22 cellular contexts compared by ENCODE assay signal in the genomic region with DNA sequence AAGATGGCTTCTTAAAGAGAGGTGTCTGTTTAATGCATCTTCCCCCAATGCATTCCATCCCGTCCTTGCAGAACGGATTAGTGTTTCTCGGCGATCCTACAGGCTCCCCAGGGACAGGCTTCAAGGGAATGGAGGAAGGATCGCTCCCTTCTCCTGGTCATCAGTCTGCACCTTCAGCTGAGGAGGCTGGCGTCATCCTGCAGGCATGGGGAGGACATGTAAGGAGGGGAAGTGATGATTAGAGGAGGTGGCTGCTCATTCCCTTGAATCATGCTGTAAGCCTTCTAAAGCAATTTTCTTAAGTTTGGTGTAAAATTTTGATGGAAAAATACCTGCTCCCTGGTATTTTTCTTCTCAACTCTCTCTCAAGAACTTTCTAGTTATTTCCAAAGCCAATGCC.
DNase-seq lines count a peak whose midpoint lies in the region; ATAC-seq and TF ChIP-seq lines count a peak whose summit lies in the region.
"Had no signal": no experiment of that assay in that cellular context is flagged by ENCODE, and none has a peak within 500 bp of the region (broad histone marks: within the 10 kb centered on the region; RNA-seq: fewer than 3 reads in every experiment).

No MANE protein-coding gene starts in this region.

- no peak overlapping the region for H3K4me3 Mint-ChIP-seq in activated T-cell treated with anti-CD3 and anti-CD28 coated beads, Interleukin-2, amount 50 U/mL, for 24 hours
- peak overlapping the region; percentile 72 for H3K4me3 Mint-ChIP-seq in activated T-helper 1 cell treated with anti-CD3 and anti-CD28 coated beads, Interleukin-12 subunit alpha, Interleukin-12 subunit beta, Interleukin-2, Interleukin-4 antibody, amounts not matched to agents 30 ng/mL and 10 ng/mL and 1 ng/mL, durations not matched to agents 14 hours and 24 hours and 36 hours
- H3K4me3 Mint-ChIP-seq in natural killer cell = peak overlapping the region; percentile 66
- H3K4me3 Mint-ChIP-seq: CD14-positive monocyte had no signal

- H3K4me3 ChIP-seq in HCT116 (replicated peaks in 1 of 2; ENCODE audit: low read depth in 1 of 2, low read length in 2 of 2) = no peak overlapping the region
- H3K4me3 ChIP-seq: esophagus muscularis mucosa, gastrocnemius medialis, ovary had no signal

- intact Hi-C loops in HCT116 (cut with micrococcal nuclease) = no loop called here
- intact Hi-C loops in activated T-helper 1 cell treated with anti-CD3 and anti-CD28 coated beads, Interleukin-12 subunit alpha, Interleukin-12 subunit beta, Interleukin-2, Interleukin-4 antibody, amounts not matched to agents 30 ng/mL and 10 ng/mL and 1 ng/mL, durations not matched to agents 14 hours and 24 hours and 36 hours (cut with micrococcal nuclease) = no loop called here
- intact Hi-C loops in natural killer cell (cut with micrococcal nuclease) = no loop called here
- intact Hi-C loops in Right ventricle myocardium superior (cut with DNase I) = no loop called here

- TF ChIP-seq POLR2A in HCT116 (IDR thresholded peaks at IDR 0.05; ENCODE audit: borderline replicate concordance, extremely low read depth, insufficient read depth, insufficient read length) = no peak

- H3K79me2 ChIP-seq in HCT116 (ENCODE audit: insufficient read depth, low read length) = no peaks in the 10 kb centered on the region

- no peak for TF ChIP-seq RAD21 in HCT116 (IDR thresholded peaks at IDR 0.05; ENCODE audit: low read depth)

- H3K9me2 ChIP-seq in HCT116 (ENCODE audit: insufficient read depth) = no peaks in the 10 kb centered on the region

- peaks cover 12% of the 10 kb centered on the region for H3K4me1 Mint-ChIP-seq in activated T-cell treated with anti-CD3 and anti-CD28 coated beads, Interleukin-2, amount 50 U/mL, for 24 hours (ENCODE audit: low read depth)
- peaks cover 6% of the 10 kb centered on the region for H3K4me1 Mint-ChIP-seq in activated T-helper 1 cell treated with anti-CD3 and anti-CD28 coated beads, Interleukin-12 subunit alpha, Interleukin-12 subunit beta, Interleukin-2, Interleukin-4 antibody, amounts not matched to agents 30 ng/mL and 10 ng/mL and 1 ng/mL, durations not matched to agents 14 hours and 24 hours and 36 hours (ENCODE audit: low read depth)
- H3K4me1 Mint-ChIP-seq in natural killer cell = peaks cover 7 to 16% of the 10 kb centered on the region in 2 donors
- H3K4me1 Mint-ChIP-seq: CD14-positive monocyte, IgD-negative memory B cell had no signal

- no peak for DNase-seq in activated T-cell treated with anti-CD3 and anti-CD28 coated beads, Interleukin-2, amount 50 U/mL, for 24 hours
- DNase-seq in activated T-cell treated with anti-CD3 and anti-CD28 coated beads for 4 hours (no peak), HCT116 (ENCODE audit: low read depth, low spot score) (no peak), natural killer cell (no peak), DMS79 (lab: John Stamatoyannopoulos, UW) (no peak), caudate nucleus (lab: John Stamatoyannopoulos, UW) (no peak), Right ventricle myocardium superior (no peak)
- DNase-seq in activated T-helper 1 cell treated with anti-CD3 and anti-CD28 coated beads, Interleukin-12 subunit alpha, Interleukin-12 subunit beta, Interleukin-2, Interleukin-4 antibody, amounts not matched to agents 30 ng/mL and 10 ng/mL and 1 ng/mL, durations not matched to agents 14 hours and 24 hours and 36 hours (ENCODE audit: low spot score) = no peak
- DNase-seq: activated naive CD4-positive, alpha-beta T cell; DND-41; effector CD8-positive, alpha-beta T cell; gastrocnemius medialis; kidney glomerular epithelial cell; NCI-H146; NCI-H2171 treated with DMSO at 0.1 percent for 48 hours; OCI-M1; ovary; right cardiac atrium; SIG-M5 had no signal

- peak overlapping the region; percentile 82 for H3K27ac Mint-ChIP-seq in activated T-cell treated with anti-CD3 and anti-CD28 coated beads, Interleukin-2, amount 50 U/mL, for 24 hours
- no peak overlapping the region for H3K27ac Mint-ChIP-seq in activated T-helper 1 cell treated with anti-CD3 and anti-CD28 coated beads, Interleukin-12 subunit alpha, Interleukin-12 subunit beta, Interleukin-2, Interleukin-4 antibody, amounts not matched to agents 30 ng/mL and 10 ng/mL and 1 ng/mL, durations not matched to agents 14 hours and 24 hours and 36 hours
- peak overlapping the region; percentile 44 for H3K27ac Mint-ChIP-seq in natural killer cell
- H3K27ac Mint-ChIP-seq: CD14-positive monocyte had no signal

- RAD21 ChIA-PET in HCT116 (lab: Charles Lee; ENCODE audit: low non-redundant PET in 1 of 2, low total read pairs in 2 of 2, uncharacterized antibody in 2 of 2, unreplicated experiment in 2 of 2) = no interaction called here

- H3K36me3 Mint-ChIP-seq in activated T-cell treated with anti-CD3 and anti-CD28 coated beads, Interleukin-2, amount 50 U/mL, for 24 hours (ENCODE audit: low read depth) = no peaks in the 10 kb centered on the region
- H3K36me3 Mint-ChIP-seq in activated T-helper 1 cell treated with anti-CD3 and anti-CD28 coated beads, Interleukin-12 subunit alpha, Interleukin-12 subunit beta, Interleukin-2, Interleukin-4 antibody, amounts not matched to agents 30 ng/mL and 10 ng/mL and 1 ng/mL, durations not matched to agents 14 hours and 24 hours and 36 hours (ENCODE audit: low read depth) = peaks cover 2% of the 10 kb centered on the region
- H3K36me3 Mint-ChIP-seq in natural killer cell = no peaks in the 10 kb centered on the region
- H3K36me3 Mint-ChIP-seq: CD14-positive monocyte, IgD-negative memory B cell had no signal

- H3K9me3 ChIP-seq in HCT116 (ENCODE audit: control insufficient read depth in 1 of 2, insufficient read depth in 1 of 2, low read depth in 1 of 2, low read length in 2 of 2) = 0 out of 4 replicates have a peak, but pooled peaks cover 0 to 6% of the 10 kb centered on the region in 2 experiments
- H3K9me3 ChIP-seq: esophagus muscularis mucosa, gastrocnemius medialis, ovary had no signal

- no peak overlapping the region for H2AFZ ChIP-seq in HCT116 (ENCODE audit: low read depth, low read length, poor library complexity, severe bottlenecking)

- peaks cover 0 to 17% of the 10 kb centered on the region in 2 experiments; a peak in 1 of 4 replicates for H3K4me1 ChIP-seq in HCT116 (ENCODE audit: control insufficient read depth in 1 of 2, insufficient read depth in 2 of 2, low read length in 2 of 2)
- H3K4me1 ChIP-seq: esophagus muscularis mucosa, gastrocnemius medialis had no signal

- ATAC-seq in HCT116 (no peak), natural killer cell (no peak), Right ventricle myocardium superior (ENCODE audit: poor library complexity) (no peak)
- ATAC-seq: gastrocnemius medialis, right cardiac atrium had no signal

- peak overlapping the region; percentile 23 for H3K4me2 ChIP-seq in HCT116 (ENCODE audit: low read length)

- H3K36me3 ChIP-seq in HCT116 (ENCODE audit: control insufficient read depth in 1 of 2, insufficient read depth in 2 of 2, low read length in 2 of 2) = no peaks in the 10 kb centered on the region
- H3K36me3 ChIP-seq: esophagus muscularis mucosa, gastrocnemius medialis, ovary had no signal

- H3K27me3 Mint-ChIP-seq in activated T-cell treated with anti-CD3 and anti-CD28 coated beads, Interleukin-2, amount 50 U/mL, for 24 hours = no peaks in the 10 kb centered on the region
- H3K27me3 Mint-ChIP-seq in activated T-helper 1 cell treated with anti-CD3 and anti-CD28 coated beads, Interleukin-12 subunit alpha, Interleukin-12 subunit beta, Interleukin-2, Interleukin-4 antibody, amounts not matched to agents 30 ng/mL and 10 ng/mL and 1 ng/mL, durations not matched to agents 14 hours and 24 hours and 36 hours (ENCODE audit: insufficient read depth) = peaks cover 4% of the 10 kb centered on the region
- H3K27me3 Mint-ChIP-seq in natural killer cell (ENCODE audit: low read depth in 2 of 2) = peaks cover 8 to 9% of the 10 kb centered on the region in 2 donors
- H3K27me3 Mint-ChIP-seq: IgD-negative memory B cell had no signal

- no peaks in the 10 kb centered on the region for H4K20me1 ChIP-seq in HCT116 (ENCODE audit: insufficient read depth)

- CTCF ChIA-PET in HCT116 (lab: Charles Lee) = no interaction called here

- no peak overlapping the region for H3K9ac ChIP-seq in HCT116 (ENCODE audit: low read length)

- H3K27ac ChIP-seq in HCT116 (ENCODE audit: low read depth, low read length) (no peak overlapping the region), caudate nucleus (ENCODE audit: low read depth, low read length) (no peak overlapping the region)
- H3K27ac ChIP-seq: esophagus muscularis mucosa, gastrocnemius medialis, ovary had no signal

- no TSS peak for BruUV-seq in HCT116 (replicated peaks; lab: Mats Ljungman, UMichigan)

- no peak for TF ChIP-seq CTCF in HCT116 (IDR thresholded peaks at IDR 0.05 in 2 of 3, conservative IDR thresholded peaks at IDR 0.05 in 1 of 3; ENCODE audit: borderline replicate concordance in 1 of 3, insufficient read depth in 1 of 3, low read depth in 2 of 3, low read length in 2 of 3)
- TF ChIP-seq CTCF in natural killer cell (IDR thresholded peaks at IDR 0.05) = no peak

- H3K9me3 Mint-ChIP-seq in activated T-cell treated with anti-CD3 and anti-CD28 coated beads, Interleukin-2, amount 50 U/mL, for 24 hours = no peaks in the 10 kb centered on the region
- H3K9me3 Mint-ChIP-seq in activated T-helper 1 cell treated with anti-CD3 and anti-CD28 coated beads, Interleukin-12 subunit alpha, Interleukin-12 subunit beta, Interleukin-2, Interleukin-4 antibody, amounts not matched to agents 30 ng/mL and 10 ng/mL and 1 ng/mL, durations not matched to agents 14 hours and 24 hours and 36 hours = no peaks in the 10 kb centered on the region
- H3K9me3 Mint-ChIP-seq in natural killer cell = no peaks in the 10 kb centered on the region
- H3K9me3 Mint-ChIP-seq: IgD-negative memory B cell had no signal

- POLR2A ChIA-PET in HCT116 (lab: Charles Lee) = no interaction called here

- H3K27me3 ChIP-seq in HCT116 (ENCODE audit: insufficient read depth, low read length) = no peaks in the 10 kb centered on the region
- H3K27me3 ChIP-seq: ovary had no signal

TF ChIP-seq in HCT116, 20 proteins besides CTCF, POLR2A, EP300 and RAD21 (continues in another document):
- TF ChIP-seq EZH2 (IDR thresholded peaks at IDR 0.05) = no peak
- TF ChIP-seq YY1 (IDR thresholded peaks at IDR 0.05; ENCODE audit: extremely low read depth, insufficient replicate concordance, low read depth, low read length) = no peak
- no peak for TF ChIP-seq ZFX (IDR thresholded peaks at IDR 0.05)
- no peak for TF ChIP-seq TCF7L2 (IDR thresholded peaks at IDR 0.05; ENCODE audit: borderline replicate concordance, extremely low read depth, insufficient read depth, insufficient read length)
- TF ChIP-seq ELF1 (IDR thresholded peaks at IDR 0.05; ENCODE audit: borderline replicate concordance, low read depth) = no peak
